Comparison of ENCODE assay signal across 28 cellular contexts in the genomic region with DNA sequence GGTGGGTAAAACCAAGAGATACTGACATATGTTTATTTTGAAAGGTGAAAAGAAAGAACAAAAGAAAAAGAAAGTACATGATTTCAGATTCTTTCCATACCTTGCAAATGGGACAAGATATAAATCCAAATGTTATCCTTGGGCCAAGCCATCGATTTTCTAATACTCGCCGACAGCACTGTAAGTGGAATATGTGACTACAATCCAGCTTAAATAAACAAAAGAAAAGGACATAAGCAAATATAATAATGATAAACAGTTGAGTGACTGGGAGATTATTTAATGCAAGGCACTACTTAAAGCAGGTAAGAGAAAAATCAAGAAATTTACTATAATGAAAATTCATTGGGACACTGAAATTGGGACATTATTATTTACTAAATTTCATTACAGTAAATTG.
"Had no signal": no experiment of that assay in that cellular context is flagged by ENCODE, and none has a peak within 500 bp of the region (broad histone marks: within the 10 kb centered on the region; RNA-seq: fewer than 3 reads in every experiment).

No MANE protein-coding gene starts in this region.

- FAIRE-seq: bronchial epithelial cell, colon, TTC549 had no signal

- H3K4me1 ChIP-seq: parathyroid adenoma, uterus had no signal

- H3K27me3 Mint-ChIP-seq: activated CD4-positive, alpha-beta memory T cell treated with anti-CD3 and anti-CD28 coated beads, Interleukin-2, amount 10 ng/mL, durations not matched to agents 7 days and 5 days; activated CD8-positive, alpha-beta memory T cell treated with anti-CD3 and anti-CD28 coated beads, Interleukin-2, amount 10 ng/mL, durations not matched to agents 7 days and 5 days; activated naive CD4-positive, alpha-beta T cell treated with anti-CD3 and anti-CD28 coated beads, Interleukin-2, amount 10 ng/mL, durations not matched to agents 7 days and 5 days; central memory CD8-positive, alpha-beta T cell; T-cell; type B pancreatic cell had no signal

- H3K4me3 ChIP-seq: esophagus squamous epithelium, left lung, lung, psoas muscle, smooth muscle cell, thoracic aorta, uterus had no signal

- H3K4me1 Mint-ChIP-seq: activated CD4-positive, alpha-beta memory T cell treated with anti-CD3 and anti-CD28 coated beads, Interleukin-2, amount 10 ng/mL, durations not matched to agents 7 days and 5 days; activated CD8-positive, alpha-beta memory T cell treated with anti-CD3 and anti-CD28 coated beads, Interleukin-2, amount 10 ng/mL, durations not matched to agents 7 days and 5 days; activated naive CD4-positive, alpha-beta T cell treated with anti-CD3 and anti-CD28 coated beads, Interleukin-2, amount 10 ng/mL, durations not matched to agents 7 days and 5 days; central memory CD8-positive, alpha-beta T cell had no signal

- H3K27me3 ChIP-seq: esophagus squamous epithelium, left lung, uterus had no signal

- H3K36me3 ChIP-seq: uterus, WERI-Rb-1 had no signal

- ATAC-seq: activated CD4-positive, CD25-positive, alpha-beta regulatory T cell treated with anti-CD3 and anti-CD28 coated beads, Interleukin-2, amount 50 U/mL, for 24 hours; activated CD8-positive, alpha-beta memory T cell treated with anti-CD3 and anti-CD28 coated beads, Interleukin-2, amount 10 ng/mL, durations not matched to agents 7 days and 5 days; T-cell had no signal

- DNase-seq: activated CD4-positive, alpha-beta memory T cell treated with anti-CD3 and anti-CD28 coated beads, Interleukin-2, amount 10 ng/mL, durations not matched to agents 7 days and 5 days; activated CD4-positive, alpha-beta T cell treated with anti-CD3 and anti-CD28 coated beads for 48 hours; activated CD8-positive, alpha-beta memory T cell treated with anti-CD3 and anti-CD28 coated beads, Interleukin-2, amount 10 ng/mL, durations not matched to agents 7 days and 5 days; activated effector memory CD4-positive, alpha-beta T cell treated with anti-CD3 and anti-CD28 coated beads, Interleukin-2, amount 50 U/mL, for 16 hours; activated naive CD4-positive, alpha-beta T cell treated with anti-CD3 and anti-CD28 coated beads, Interleukin-2, amount 10 ng/mL, durations not matched to agents 7 days and 5 days; dermis blood vessel endothelial cell; effector CD4-positive, alpha-beta T cell; esophagus squamous epithelium; foreskin melanocyte; left lung; psoas muscle; stimulated activated CD4-positive, alpha-beta T cell treated with anti-CD3 and anti-CD28 coated beads, Interleukin-1b, Interleukin-23, amount 100 ng/mL, for 48 hours; stimulated activated naive CD4-positive, alpha-beta T cell treated with Interleukin-2 at 50 U/mL for 16 hours; T-cell; T-helper 9 cell; uterus; WERI-Rb-1 had no signal

- H3K27ac Mint-ChIP-seq: activated CD4-positive, alpha-beta memory T cell treated with anti-CD3 and anti-CD28 coated beads, Interleukin-2, amount 10 ng/mL, durations not matched to agents 7 days and 5 days; activated CD8-positive, alpha-beta memory T cell treated with anti-CD3 and anti-CD28 coated beads, Interleukin-2, amount 10 ng/mL, durations not matched to agents 7 days and 5 days; activated naive CD4-positive, alpha-beta T cell treated with anti-CD3 and anti-CD28 coated beads, Interleukin-2, amount 10 ng/mL, durations not matched to agents 7 days and 5 days; T-cell; type B pancreatic cell had no signal

- H3K4me3 Mint-ChIP-seq: activated CD4-positive, alpha-beta memory T cell treated with anti-CD3 and anti-CD28 coated beads, Interleukin-2, amount 10 ng/mL, durations not matched to agents 7 days and 5 days; activated CD8-positive, alpha-beta memory T cell treated with anti-CD3 and anti-CD28 coated beads, Interleukin-2, amount 10 ng/mL, durations not matched to agents 7 days and 5 days; activated naive CD4-positive, alpha-beta T cell treated with anti-CD3 and anti-CD28 coated beads, Interleukin-2, amount 10 ng/mL, durations not matched to agents 7 days and 5 days; central memory CD8-positive, alpha-beta T cell; T-cell; type B pancreatic cell had no signal

- H3K27ac ChIP-seq: epithelial cell of prostate, esophagus squamous epithelium, parathyroid adenoma, psoas muscle, thoracic aorta, uterus, WERI-Rb-1 had no signal

- H3K9me3 ChIP-seq: esophagus squamous epithelium, left lung, psoas muscle, thoracic aorta, uterus had no signal

- H3K9me3 Mint-ChIP-seq: activated CD4-positive, alpha-beta memory T cell treated with anti-CD3 and anti-CD28 coated beads, Interleukin-2, amount 10 ng/mL, durations not matched to agents 7 days and 5 days; activated naive CD4-positive, alpha-beta T cell treated with anti-CD3 and anti-CD28 coated beads, Interleukin-2, amount 10 ng/mL, durations not matched to agents 7 days and 5 days; central memory CD8-positive, alpha-beta T cell; T-cell; type B pancreatic cell had no signal
